Comparison of ENCODE assay signal across 20 cellular contexts in the genomic region with DNA sequence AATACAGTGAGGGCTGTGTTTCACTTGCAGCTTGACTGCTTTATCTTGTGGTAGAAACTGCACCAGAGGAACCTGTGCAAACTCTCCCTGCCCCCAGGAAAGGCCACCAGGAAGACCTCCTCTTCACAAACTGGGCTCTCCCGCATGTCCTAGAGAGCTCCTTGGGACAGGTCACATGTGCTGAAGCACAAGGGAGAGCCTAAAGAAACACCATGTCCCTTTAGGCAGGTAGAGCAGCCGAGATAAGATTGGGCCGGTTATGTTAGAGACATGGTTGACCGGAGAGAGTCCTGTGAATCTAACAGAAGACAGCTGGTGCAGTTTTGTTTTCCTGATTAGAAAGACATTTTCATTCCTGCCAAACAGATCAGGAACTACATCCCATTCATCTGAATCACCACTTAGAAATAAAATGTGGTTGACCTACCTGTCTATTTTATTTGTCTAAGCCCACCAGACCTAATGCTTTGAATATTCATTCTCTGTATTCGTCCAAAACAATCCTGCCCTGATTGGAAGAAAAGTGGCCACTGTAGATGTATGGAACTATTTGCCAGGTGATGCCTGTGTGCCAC.
"Had no signal": no experiment of that assay in that cellular context is flagged by ENCODE, and none has a peak within 500 bp of the region (broad histone marks: within the 10 kb centered on the region; RNA-seq: fewer than 3 reads in every experiment).

No MANE protein-coding gene starts in this region.

- H3K27ac Mint-ChIP-seq: activated naive CD4-positive, alpha-beta T cell treated with anti-CD3 and anti-CD28 coated beads, Interleukin-2, amount 50 U/mL, for 72 hours; activated T-cell treated with anti-CD3 and anti-CD28 coated beads, Interleukin-2, amount 50 U/mL, for 72 hours; naive thymus-derived CD8-positive, alpha-beta T cell; T-helper 2 cell treated with Interferon-gamma antibody and Interleukin-4, amounts not matched to agents 5 μg/mL and 100 μg/mL, for 36 hours had no signal

- H3K4me1 ChIP-seq: adrenal gland, colonic mucosa, gastrocnemius medialis, parathyroid adenoma, spleen, tibial artery had no signal

- ATAC-seq: activated naive CD4-positive, alpha-beta T cell treated with anti-CD3 and anti-CD28 coated beads, Interleukin-2, amount 50 U/mL, for 72 hours; activated T-cell treated with anti-CD3 and anti-CD28 coated beads, Interleukin-2, amount 50 U/mL, for 72 hours; gastrocnemius medialis; naive thymus-derived CD8-positive, alpha-beta T cell had no signal

- H3K4me1 Mint-ChIP-seq: naive thymus-derived CD8-positive, alpha-beta T cell had no signal

- H3K27me3 ChIP-seq: adrenal gland, colonic mucosa, gastrocnemius medialis, heart right ventricle, sigmoid colon, tibial artery had no signal

- H3K27me3 Mint-ChIP-seq: brain had no signal

- H3K79me2 ChIP-seq: parathyroid adenoma had no signal

- H3K9me3 ChIP-seq: colonic mucosa, neutrophil had no signal

- H3K9ac ChIP-seq: parathyroid adenoma had no signal

- H2AFZ ChIP-seq: parathyroid adenoma had no signal

- H3K27ac ChIP-seq: adrenal gland, colonic mucosa, gastrocnemius medialis, heart right ventricle, neutrophil, parathyroid adenoma, spleen, tibial artery had no signal

- DNase-seq: activated CD4-positive, alpha-beta T cell treated with anti-CD3 and anti-CD28 coated beads, Interleukin-2, amount 50 U/mL, for 4 hours; activated gamma-delta T cell treated with Interleukin-2 at 50 U/mL for 16 hours; activated T-cell treated with anti-CD3 and anti-CD28 coated beads, Interleukin-2, amount 50 U/mL, for 72 hours; adrenal gland; central memory CD4-positive, alpha-beta T cell; colonic mucosa; gastrocnemius medialis; heart right ventricle; mesenchymal stem cell; naive thymus-derived CD8-positive, alpha-beta T cell; sigmoid colon; spleen; stimulated activated CD8-positive, alpha-beta memory T cell treated with anti-CD3 and anti-CD28 coated beads, Interleukin-4, amount 100 ng/mL, for 48 hours; stimulated activated naive CD4-positive, alpha-beta T cell; tibial artery had no signal

- H3K4me3 ChIP-seq: adrenal gland, colonic mucosa, gastrocnemius medialis, heart right ventricle, sigmoid colon, spleen, tibial artery had no signal

- H3K36me3 ChIP-seq: adrenal gland, colonic mucosa, gastrocnemius medialis, neutrophil, spleen had no signal

- H3K4me3 Mint-ChIP-seq: activated T-cell treated with anti-CD3 and anti-CD28 coated beads, Interleukin-2, amount 50 U/mL, for 72 hours; brain; naive thymus-derived CD8-positive, alpha-beta T cell; T-helper 2 cell treated with Interferon-gamma antibody and Interleukin-4, amounts not matched to agents 5 μg/mL and 100 μg/mL, for 36 hours had no signal
